19 cellular contexts compared by ENCODE assay signal in genomic region chr17:50326831-50327364, GRCh38. TPM values are rescaled to one million over a fixed set of nuclear protein-coding genes. Genes with fewer than 3 reads are reported as not detected.
DNase-seq lines count a peak whose midpoint lies in the region; ATAC-seq, FAIRE-seq and TF ChIP-seq lines count a peak whose summit lies in the region.
"Had no signal": no experiment of that assay in that cellular context is flagged by ENCODE, and none has a peak within 500 bp of the region (broad histone marks: within the 10 kb centered on the region; RNA-seq: fewer than 3 reads in every experiment).

No MANE protein-coding gene starts in this region.

- ATAC-seq in K562: no peak
- ATAC-seq: A549, HepG2 had no signal

- TF ChIP-seq POLR2A in K562 (conservative IDR thresholded peaks at IDR 0.05) (no peak), transverse colon (IDR thresholded peaks at IDR 0.05) (no peak)

- DNase-seq in activated CD4-positive, alpha-beta T cell treated with anti-CD3 and anti-CD28 coated beads, Interleukin-2, amount 10 ng/mL, durations not matched to agents 24 days and 14 days: no peak
- DNase-seq in activated CD4-positive, alpha-beta T cell treated with anti-CD3 and anti-CD28 coated beads, Interleukin-2, amount 10 ng/mL, durations not matched to agents 7 days and 5 days: no peak
- DNase-seq in GM20000 (ENCODE audit: low spot score) (peak; percentile 33), K562 (ENCODE audit: extremely low read depth in 1 of 4, low spot score in 3 of 4) (no peak), H4 (ENCODE audit: low spot score) (no peak), OCI-LY7 (ENCODE audit: low spot score) (no peak), transverse colon (no peak)
- DNase-seq: Calu3, GOT3, HFFc6, MG63, NCI-H1092 treated with DMSO at 0.1 percent for 48 hours, NCI-H1694 treated with DMSO at 0.1 percent for 48 hours, NCI-H774, SHP77 treated with DMSO at 0.1 percent for 48 hours had no signal

- H3K4me2 ChIP-seq in BLaER1 treated with 17β-estradiol and CSF1 and Interleukin-3, amounts not matched to agents 10 nM and 100 nM: peak overlapping the region in 9 of 11 experiments; percentile 7 to 81 (median 75); a peak in 16 of 22 replicates
- H3K4me2 ChIP-seq in K562 (ENCODE audit: insufficient read depth, low read length): no peak overlapping the region
- H3K4me2 ChIP-seq in OCI-LY7 (ENCODE audit: low read length): no peak overlapping the region
- H3K4me2 ChIP-seq: A549 had no signal

- no peaks in the 10 kb centered on the region for H3K36me3 Mint-ChIP-seq in activated CD4-positive, alpha-beta T cell treated with anti-CD3 and anti-CD28 coated beads, Interleukin-2, amount 10 ng/mL, durations not matched to agents 24 days and 14 days (ENCODE audit: low read depth)
- no peaks in the 10 kb centered on the region for H3K36me3 Mint-ChIP-seq in activated CD4-positive, alpha-beta T cell treated with anti-CD3 and anti-CD28 coated beads, Interleukin-2, amount 10 ng/mL, durations not matched to agents 7 days and 5 days (ENCODE audit: low read depth)

- H3K9me3 Mint-ChIP-seq in activated CD4-positive, alpha-beta T cell treated with anti-CD3 and anti-CD28 coated beads, Interleukin-2, amount 10 ng/mL, durations not matched to agents 24 days and 14 days: no peaks in the 10 kb centered on the region
- H3K9me3 Mint-ChIP-seq in activated CD4-positive, alpha-beta T cell treated with anti-CD3 and anti-CD28 coated beads, Interleukin-2, amount 10 ng/mL, durations not matched to agents 7 days and 5 days: no peaks in the 10 kb centered on the region
- H3K9me3 Mint-ChIP-seq: HFFc6 had no signal

- H3K4me3 Mint-ChIP-seq in activated CD4-positive, alpha-beta T cell treated with anti-CD3 and anti-CD28 coated beads, Interleukin-2, amount 10 ng/mL, durations not matched to agents 24 days and 14 days: no peak overlapping the region
- H3K4me3 Mint-ChIP-seq in activated CD4-positive, alpha-beta T cell treated with anti-CD3 and anti-CD28 coated beads, Interleukin-2, amount 10 ng/mL, durations not matched to agents 7 days and 5 days: no peak overlapping the region
- H3K4me3 Mint-ChIP-seq: HFFc6 had no signal

- peaks cover 0 to 4% (median 0%) of the 10 kb centered on the region in 11 experiments; a peak in 1 of 22 replicates for H3K27me3 ChIP-seq in BLaER1 treated with 17β-estradiol and CSF1 and Interleukin-3, amounts not matched to agents 10 nM and 100 nM
- H3K27me3 ChIP-seq in K562 (ENCODE audit: control insufficient read depth in 2 of 2, insufficient read depth in 2 of 2, low read length in 2 of 2) (peaks cover 18 to 40% of the 10 kb centered on the region in 2 experiments), transverse colon (no peaks in the 10 kb centered on the region)
- H3K27me3 ChIP-seq: MG63 had no signal

- POLR2A ChIA-PET in activated CD4-positive, alpha-beta T cell treated with anti-CD3 and anti-CD28 coated beads, Interleukin-2, amount 10 ng/mL, durations not matched to agents 7 days and 5 days (lab: Charles Lee): no interaction called here
- POLR2A ChIA-PET in K562 (lab: Yijun Ruan, JAX): no interaction called here
- POLR2A ChIA-PET in OCI-LY7 (lab: Charles Lee): no interaction called here

- H3K4me3 ChIP-seq in BLaER1 treated with 17β-estradiol and CSF1 and Interleukin-3, amounts not matched to agents 10 nM and 100 nM: no peak overlapping the region
- H3K4me3 ChIP-seq in K562 (no peak overlapping the region), OCI-LY7 (ENCODE audit: low read depth, low read length, poor library complexity, severe bottlenecking) (no peak overlapping the region), transverse colon (no peak overlapping the region)
- H3K4me3 ChIP-seq: A549, MG63 had no signal

- in situ Hi-C loops in K562 (cut with MboI): no loop called here
- in situ Hi-C loops in transverse colon (cut with MboI; ENCODE audit: low pct_ligation_motif_present in 1 of 4, low pct_unique_long_range_greater_than_20kb in 1 of 4, low sequenced_read_pairs in 3 of 4): no loop called here

- H2AFZ ChIP-seq in K562 (ENCODE audit: low read depth, low read length) (no peak overlapping the region), OCI-LY7 (ENCODE audit: low read length) (no peak overlapping the region)

- peaks cover 25 to 51% (median 48%) of the 10 kb centered on the region in 10 experiments for H3K4me1 ChIP-seq in BLaER1 treated with 17β-estradiol and CSF1 and Interleukin-3, amounts not matched to agents 10 nM and 100 nM
- H3K4me1 ChIP-seq in K562 (replicated peaks in 1 of 2; ENCODE audit: control insufficient read depth in 2 of 2, insufficient read depth in 2 of 2, low read length in 2 of 2) (peaks cover 0 to 3% of the 10 kb centered on the region in 2 experiments; a peak in 2 of 5 replicates), OCI-LY7 (ENCODE audit: insufficient read depth, low read length, poor library complexity, severe bottlenecking) (peaks cover 5% of the 10 kb centered on the region), transverse colon (no peaks in the 10 kb centered on the region)
- H3K4me1 ChIP-seq: A549 had no signal

- H3K27ac Mint-ChIP-seq in activated CD4-positive, alpha-beta T cell treated with anti-CD3 and anti-CD28 coated beads, Interleukin-2, amount 10 ng/mL, durations not matched to agents 24 days and 14 days: peak overlapping the region; percentile 73
- no peak overlapping the region for H3K27ac Mint-ChIP-seq in activated CD4-positive, alpha-beta T cell treated with anti-CD3 and anti-CD28 coated beads, Interleukin-2, amount 10 ng/mL, durations not matched to agents 7 days and 5 days
- H3K27ac Mint-ChIP-seq: HFFc6 had no signal

- H3K4me1 Mint-ChIP-seq in activated CD4-positive, alpha-beta T cell treated with anti-CD3 and anti-CD28 coated beads, Interleukin-2, amount 10 ng/mL, durations not matched to agents 24 days and 14 days: peaks cover 7% of the 10 kb centered on the region
- H3K4me1 Mint-ChIP-seq in activated CD4-positive, alpha-beta T cell treated with anti-CD3 and anti-CD28 coated beads, Interleukin-2, amount 10 ng/mL, durations not matched to agents 7 days and 5 days: no peaks in the 10 kb centered on the region

- H4K20me1 ChIP-seq in BLaER1 treated with 17β-estradiol and CSF1 and Interleukin-3, amounts not matched to agents 10 nM and 100 nM: no peaks in the 10 kb centered on the region
- H4K20me1 ChIP-seq in K562 (replicated peaks; ENCODE audit: control insufficient read depth, insufficient read depth, low read length) (no peaks in the 10 kb centered on the region), OCI-LY7 (ENCODE audit: insufficient read depth, low read length) (no peaks in the 10 kb centered on the region)

- TF ChIP-seq RAD21 in K562 (CRISPR knock-in tag; conservative IDR thresholded peaks at IDR 0.05 in 1 of 2, IDR thresholded peaks at IDR 0.05 in 1 of 2): no peak

- H3K9me1 ChIP-seq in K562 (ENCODE audit: control insufficient read depth, insufficient read depth, low read length): no peaks in the 10 kb centered on the region

- H3K27me3 Mint-ChIP-seq in activated CD4-positive, alpha-beta T cell treated with anti-CD3 and anti-CD28 coated beads, Interleukin-2, amount 10 ng/mL, durations not matched to agents 24 days and 14 days: no peaks in the 10 kb centered on the region
- no peaks in the 10 kb centered on the region for H3K27me3 Mint-ChIP-seq in activated CD4-positive, alpha-beta T cell treated with anti-CD3 and anti-CD28 coated beads, Interleukin-2, amount 10 ng/mL, durations not matched to agents 7 days and 5 days

- H3K27ac ChIP-seq in BLaER1 treated with 17β-estradiol and CSF1 and Interleukin-3, amounts not matched to agents 10 nM and 100 nM: peak overlapping the region in 2 of 11 experiments; percentile 58 to 67; a peak in 2 of 22 replicates
- H3K27ac ChIP-seq in K562 (ENCODE audit: extremely low read depth, low read depth, low read length) (no peak overlapping the region), OCI-LY7 (ENCODE audit: low read depth, low read length, poor library complexity, severe bottlenecking) (no peak overlapping the region), transverse colon (no peak overlapping the region)
- H3K27ac ChIP-seq: A549 had no signal

- H3K9me2 ChIP-seq in OCI-LY7 (ENCODE audit: insufficient read depth, low read length): no peaks in the 10 kb centered on the region

- H3K9me3 ChIP-seq in BLaER1 treated with 17β-estradiol and CSF1 and Interleukin-3, amounts not matched to agents 10 nM and 100 nM (replicated peaks in 1 of 11): no peaks in the 10 kb centered on the region
- H3K9me3 ChIP-seq in K562 (replicated peaks; ENCODE audit: control insufficient read depth, insufficient read depth, low read depth, low read length) (no peaks in the 10 kb centered on the region), OCI-LY7 (ENCODE audit: low read length) (no peaks in the 10 kb centered on the region), transverse colon (no peaks in the 10 kb centered on the region)
- H3K9me3 ChIP-seq: A549, MG63 had no signal

- FAIRE-seq in K562 (lab: Jason Lieb, UNC): no peak
- FAIRE-seq: A549, HepG2, RCC 7860 had no signal

- CTCF ChIA-PET in activated CD4-positive, alpha-beta T cell treated with anti-CD3 and anti-CD28 coated beads, Interleukin-2, amount 10 ng/mL, durations not matched to agents 7 days and 5 days (lab: Charles Lee): interaction anchor here (1.3 kb wide), 1 partner anchor 10 kb away, joined by 3 read pairs; no protein-coding TSS in a partner anchor
- CTCF ChIA-PET in K562 (lab: Yijun Ruan, JAX; ENCODE audit: low intra/inter-chr PET ratio) (no interaction called here), OCI-LY7 (lab: Charles Lee; ENCODE audit: unreplicated experiment) (no interaction called here)

- TF ChIP-seq EP300 in K562 (IDR thresholded peaks at IDR 0.05; ENCODE audit: low read length) (no peak), transverse colon (IDR thresholded peaks at IDR 0.05; ENCODE audit: low read depth) (no peak)

- BruUV-seq in K562 (replicated peaks; lab: Mats Ljungman, UMichigan): no TSS peak
- BruUV-seq in OCI-LY7 (replicated peaks; lab: Mats Ljungman, UMichigan): no TSS peak

- no peak overlapping the region for H3K9ac ChIP-seq in BLaER1 treated with 17β-estradiol and CSF1 and Interleukin-3, amounts not matched to agents 10 nM and 100 nM
- no peak overlapping the region for H3K9ac ChIP-seq in K562 (ENCODE audit: insufficient read depth in 1 of 2, low read depth in 2 of 2, low read length in 2 of 2)

- no peaks in the 10 kb centered on the region for H3K36me3 ChIP-seq in BLaER1 treated with 17β-estradiol and CSF1 and Interleukin-3, amounts not matched to agents 10 nM and 100 nM
- H3K36me3 ChIP-seq in K562 (ENCODE audit: control insufficient read depth, insufficient read depth, low read length): no peaks in the 10 kb centered on the region
- no peaks in the 10 kb centered on the region for H3K36me3 ChIP-seq in OCI-LY7 (ENCODE audit: insufficient read depth, low read length)
- H3K36me3 ChIP-seq in transverse colon: no peaks in the 10 kb centered on the region
- H3K36me3 ChIP-seq: MG63 had no signal

- intact Hi-C loops in activated CD4-positive, alpha-beta T cell treated with anti-CD3 and anti-CD28 coated beads, Interleukin-2, amount 10 ng/mL, durations not matched to agents 24 days and 14 days (cut with micrococcal nuclease): loop anchor here (1.0 kb wide), 1 partner anchor 16 kb away; no protein-coding TSS in a partner anchor
- intact Hi-C loops in K562 (cut with micrococcal nuclease) (no loop called here), OCI-LY7 (cut with micrococcal nuclease; ENCODE audit: unreplicated experiment) (no loop called here), transverse colon (cut with DNase I; ENCODE audit: low total_unique reads) (no loop called here)

- TF ChIP-seq CTCF in GM20000 (IDR thresholded peaks at IDR 0.05; ENCODE audit: extremely low read depth, missing control alignments) (no peak), K562 (IDR thresholded peaks at IDR 0.05 in 2 of 3, conservative IDR thresholded peaks at IDR 0.05 in 1 of 3; ENCODE audit: insufficient read depth in 2 of 3, low read depth in 1 of 3, low read length in 3 of 3) (no peak), OCI-LY7 (conservative IDR thresholded peaks at IDR 0.05; ENCODE audit: low read length) (no peak), transverse colon (IDR thresholded peaks at IDR 0.05) (no peak)

- H3K79me2 ChIP-seq in K562 (ENCODE audit: control insufficient read depth, insufficient read depth, low read length): no peaks in the 10 kb centered on the region
- no peaks in the 10 kb centered on the region for H3K79me2 ChIP-seq in OCI-LY7 (ENCODE audit: insufficient read depth, low read depth, low read length)

- 13% methylated on average over 9 of the region's 9 CpGs for WGBS in K562 (ENCODE audit: insufficient coverage, low coverage, missing lambda C conversion rate)
- WGBS in transverse colon (ENCODE audit: low coverage in 1 of 2), 2 donors: 56 to 67% methylated on average over 5 to 9 of the region's 9 CpGs

RNA-seq across cellular contexts. Expression of gene XYLT2, which starts 19.0 kb away (rescaled TPM):
- 65.3 and 66.5 TPM in 2 replicates for total RNA-seq in activated CD4-positive, alpha-beta T cell treated with anti-CD3 and anti-CD28 coated beads, Interleukin-2, amount 10 ng/mL, durations not matched to agents 24 days and 14 days
- 10 to 100 TPM; 22.1 to 23.6 TPM for total RNA-seq in activated CD4-positive, alpha-beta T cell treated with anti-CD3 and anti-CD28 coated beads, Interleukin-2, amount 10 ng/mL, durations not matched to agents 7 days and 5 days
- 16.9 and 49.3 TPM in 2 replicates for total RNA-seq in K562 (2011; cell fraction: chromatin; rRNA removed; ENCODE audit: low replicate concordance)
- 28.8 and 34.7 TPM in 2 replicates for total RNA-seq in K562 (2011; cell fraction: nucleolus; rRNA removed)
- 27.6 and 29.6 TPM in 2 replicates for total RNA-seq in K562 (2011; cell fraction: nucleoplasm; rRNA removed)
- total RNA-seq in K562 (2014; rRNA removed): 9.1 and 14.0 TPM in 2 replicates
- total RNA-seq in K562 (2014; rRNA removed; fragmentation: Illumina TruSeq; extraction: Trizol): 2.0 and 2.4 TPM in 2 replicates
- total RNA-seq in K562 (2015; rRNA removed; fragmentation: Illumina TruSeq; extraction: Trizol): 4.5 and 10.6 TPM in 2 replicates
- 8.9 and 9.5 TPM in 2 replicates for total RNA-seq in K562 (2021)
- 3.8 and 8.4 TPM in 2 replicates for polyA plus RNA-seq in K562 (2011; rRNA removed)
- polyA plus RNA-seq in K562 (2011; cell fraction: cytosol; rRNA removed): 7.0 and 11.0 TPM in 2 replicates
- polyA plus RNA-seq in K562 (2011; cell fraction: nucleus; rRNA removed): 19.7 and 30.0 TPM in 2 replicates
- polyA plus RNA-seq in K562 (2012): 6.2 and 10.6 TPM in 2 replicates
- polyA plus RNA-seq in K562 (2014; fragmentation: Illumina TruSeq; extraction: Trizol): 4.3 and 6.5 TPM in 2 replicates
- polyA plus RNA-seq in K562 (2014; fragmentation: Nextera tagmentation; extraction: Ambion mirVana): 1 to 10 TPM in 1 of 2 experiments, under 1 TPM in 1; 0.63 to 1.0 TPM
- polyA plus RNA-seq in K562 (2014; rRNA removed): 7.3 and 8.0 TPM in 2 replicates
- 6.2 and 7.9 TPM in 2 replicates for polyA minus RNA-seq in K562 (2011; rRNA and poly(A)+ RNA removed)
- polyA minus RNA-seq in K562 (2011; cell fraction: cytosol; rRNA and poly(A)+ RNA removed): 8.8 and 29.4 TPM in 2 replicates
- polyA minus RNA-seq in K562 (2011; cell fraction: nucleus; rRNA and poly(A)+ RNA removed): 9.4 and 10.1 TPM in 2 replicates
- total RNA-seq in H4 (2014; rRNA removed; shearing (Covaris generic)): 21.0 and 22.3 TPM in 2 replicates
- 22.4 and 22.5 TPM in 2 replicates for total RNA-seq in OCI-LY7 (2014; rRNA removed; shearing (Covaris generic))
- total RNA-seq in OCI-LY7 (2022): 20.9 and 25.5 TPM in 2 replicates
- 10 to 100 TPM; 21.3 to 27.3 (median 22.0) TPM for total RNA-seq in transverse colon

RNA-seq across cellular contexts. Expression of gene MRPL27, which starts 46.1 kb away (rescaled TPM):
- 80.5 and 83.3 TPM in 2 replicates for total RNA-seq in activated CD4-positive, alpha-beta T cell treated with anti-CD3 and anti-CD28 coated beads, Interleukin-2, amount 10 ng/mL, durations not matched to agents 24 days and 14 days
- 10 to 100 TPM; 62.9 to 71.4 TPM for total RNA-seq in activated CD4-positive, alpha-beta T cell treated with anti-CD3 and anti-CD28 coated beads, Interleukin-2, amount 10 ng/mL, durations not matched to agents 7 days and 5 days
- total RNA-seq in K562 (2011; cell fraction: chromatin; rRNA removed; ENCODE audit: low replicate concordance): 59.4 and 90.8 TPM in 2 replicates
- total RNA-seq in K562 (2011; cell fraction: nucleolus; rRNA removed): 82.5 and 90.0 TPM in 2 replicates
- total RNA-seq in K562 (2011; cell fraction: nucleoplasm; rRNA removed): 74.9 and 93.1 TPM in 2 replicates
- 99.4 and 102 TPM in 2 replicates for total RNA-seq in K562 (2014; rRNA removed)
- 122 and 142 TPM in 2 replicates for total RNA-seq in K562 (2014; rRNA removed; fragmentation: Illumina TruSeq; extraction: Trizol)
- 123 and 127 TPM in 2 replicates for total RNA-seq in K562 (2015; rRNA removed; fragmentation: Illumina TruSeq; extraction: Trizol)
- 96.3 and 98.2 TPM in 2 replicates for total RNA-seq in K562 (2021)
- polyA plus RNA-seq in K562 (2011; rRNA removed): 127 and 146 TPM in 2 replicates
- polyA plus RNA-seq in K562 (2011; cell fraction: cytosol; rRNA removed): 138 and 159 TPM in 2 replicates
- 67.4 and 86.4 TPM in 2 replicates for polyA plus RNA-seq in K562 (2011; cell fraction: nucleus; rRNA removed)
- polyA plus RNA-seq in K562 (2012): 72.3 and 119 TPM in 2 replicates
- 103 and 105 TPM in 2 replicates for polyA plus RNA-seq in K562 (2014; fragmentation: Illumina TruSeq; extraction: Trizol)
- polyA plus RNA-seq in K562 (2014; fragmentation: Nextera tagmentation; extraction: Ambion mirVana): 100 to 1,000 TPM; 388 to 401 TPM
- 138 and 143 TPM in 2 replicates for polyA plus RNA-seq in K562 (2014; rRNA removed)
- 80.5 and 86.3 TPM in 2 replicates for polyA minus RNA-seq in K562 (2011; rRNA and poly(A)+ RNA removed)
- 18.6 and 40.0 TPM in 2 replicates for polyA minus RNA-seq in K562 (2011; cell fraction: cytosol; rRNA and poly(A)+ RNA removed)
- 31.5 and 50.3 TPM in 2 replicates for polyA minus RNA-seq in K562 (2011; cell fraction: nucleus; rRNA and poly(A)+ RNA removed)
- 179 and 180 TPM in 2 replicates for total RNA-seq in H4 (2014; rRNA removed; shearing (Covaris generic))
- 80.2 and 85.1 TPM in 2 replicates for total RNA-seq in OCI-LY7 (2014; rRNA removed; shearing (Covaris generic))
- 63.9 and 68.8 TPM in 2 replicates for total RNA-seq in OCI-LY7 (2022)
- total RNA-seq in transverse colon: 10 to 100 TPM in 3 of 4 donors, 1 to 10 TPM in 1; 4.9 to 97.5 (median 46.9) TPM

RNA-seq across cellular contexts. Expression of gene EME1, which starts 46.1 kb away (rescaled TPM):
- total RNA-seq in activated CD4-positive, alpha-beta T cell treated with anti-CD3 and anti-CD28 coated beads, Interleukin-2, amount 10 ng/mL, durations not matched to agents 24 days and 14 days: 30.7 and 35.4 TPM in 2 replicates
- 10 to 100 TPM; 19.9 to 21.8 TPM for total RNA-seq in activated CD4-positive, alpha-beta T cell treated with anti-CD3 and anti-CD28 coated beads, Interleukin-2, amount 10 ng/mL, durations not matched to agents 7 days and 5 days
- 119 and 126 TPM in 2 replicates for total RNA-seq in K562 (2011; cell fraction: chromatin; rRNA removed; ENCODE audit: low replicate concordance)
- total RNA-seq in K562 (2011; cell fraction: nucleolus; rRNA removed): 73.0 and 74.5 TPM in 2 replicates
- total RNA-seq in K562 (2011; cell fraction: nucleoplasm; rRNA removed): 64.3 and 82.1 TPM in 2 replicates
- 18.8 and 28.0 TPM in 2 replicates for total RNA-seq in K562 (2014; rRNA removed)
- total RNA-seq in K562 (2014; rRNA removed; fragmentation: Illumina TruSeq; extraction: Trizol): 17.6 and 21.4 TPM in 2 replicates
- 16.6 and 17.6 TPM in 2 replicates for total RNA-seq in K562 (2015; rRNA removed; fragmentation: Illumina TruSeq; extraction: Trizol)
- total RNA-seq in K562 (2021): 16.8 and 20.1 TPM in 2 replicates
- polyA plus RNA-seq in K562 (2011; rRNA removed): 44.1 and 61.3 TPM in 2 replicates
- 15.3 and 28.4 TPM in 2 replicates for polyA plus RNA-seq in K562 (2011; cell fraction: cytosol; rRNA removed)
- 254 and 409 TPM in 2 replicates for polyA plus RNA-seq in K562 (2011; cell fraction: nucleus; rRNA removed)
- polyA plus RNA-seq in K562 (2012): 42.1 and 48.1 TPM in 2 replicates
- 20.9 and 24.0 TPM in 2 replicates for polyA plus RNA-seq in K562 (2014; fragmentation: Illumina TruSeq; extraction: Trizol)
- 10 to 100 TPM; 14.6 to 27.4 TPM for polyA plus RNA-seq in K562 (2014; fragmentation: Nextera tagmentation; extraction: Ambion mirVana)
- polyA plus RNA-seq in K562 (2014; rRNA removed): 28.7 TPM in 2 replicates
- polyA minus RNA-seq in K562 (2011; rRNA and poly(A)+ RNA removed): 24.1 and 34.7 TPM in 2 replicates
- 7.2 and 9.6 TPM in 2 replicates for polyA minus RNA-seq in K562 (2011; cell fraction: cytosol; rRNA and poly(A)+ RNA removed)
- polyA minus RNA-seq in K562 (2011; cell fraction: nucleus; rRNA and poly(A)+ RNA removed): 28.1 and 57.5 TPM in 2 replicates
- total RNA-seq in H4 (2014; rRNA removed; shearing (Covaris generic)): 9.4 and 11.9 TPM in 2 replicates
- total RNA-seq in OCI-LY7 (2014; rRNA removed; shearing (Covaris generic)): 25.2 and 34.0 TPM in 2 replicates
- total RNA-seq in OCI-LY7 (2022): 34.2 and 38.2 TPM in 2 replicates
- 1 to 10 TPM in 2 of 4 donors, not detected in 2; 1.4 to 1.6 TPM for total RNA-seq in transverse colon

RNA-seq across cellular contexts. Expression of gene TMEM92, which starts 52.6 kb away (rescaled TPM):
- 0.44 and 0.47 TPM in 2 replicates for total RNA-seq in activated CD4-positive, alpha-beta T cell treated with anti-CD3 and anti-CD28 coated beads, Interleukin-2, amount 10 ng/mL, durations not matched to agents 24 days and 14 days
- total RNA-seq in activated CD4-positive, alpha-beta T cell treated with anti-CD3 and anti-CD28 coated beads, Interleukin-2, amount 10 ng/mL, durations not matched to agents 7 days and 5 days: not detected
- 0.62 and 2.3 TPM in 2 replicates for total RNA-seq in K562 (2011; cell fraction: chromatin; rRNA removed; ENCODE audit: low replicate concordance)
- 0.79 and 2.2 TPM in 2 replicates for total RNA-seq in K562 (2011; cell fraction: nucleolus; rRNA removed)
- 0.44 and 1.2 TPM in 2 replicates for total RNA-seq in K562 (2011; cell fraction: nucleoplasm; rRNA removed)
- total RNA-seq in K562 (2014; rRNA removed) (0.32 TPM in 1 of 2 replicates, not detected in the other), K562 (2014; rRNA removed; fragmentation: Illumina TruSeq; extraction: Trizol) (0.10 and 0.18 TPM in 2 replicates), K562 (2015; rRNA removed; fragmentation: Illumina TruSeq; extraction: Trizol) (0.14 and 0.23 TPM in 2 replicates), K562 (2021) (0.40 and 0.47 TPM in 2 replicates), OCI-LY7 (2022) (not detected in 2 replicates), transverse colon (1 to 10 TPM in 2 of 4 donors, not detected in 2; 1.9 to 3.7 TPM)
- polyA plus RNA-seq in K562 (2011; rRNA removed) (0.22 and 1.1 TPM in 2 replicates), K562 (2014; fragmentation: Illumina TruSeq; extraction: Trizol) (2.1 and 2.6 TPM in 2 replicates), K562 (2014; fragmentation: Nextera tagmentation; extraction: Ambion mirVana) (under 1 TPM; 0.59 to 0.81 TPM), K562 (2014; rRNA removed) (0.09 and 0.49 TPM in 2 replicates)
- polyA plus RNA-seq in K562 (2011; cell fraction: cytosol; rRNA removed): 1.3 and 3.2 TPM in 2 replicates
- polyA plus RNA-seq in K562 (2011; cell fraction: nucleus; rRNA removed): 1.1 and 1.2 TPM in 2 replicates
- polyA plus RNA-seq in K562 (2012): 0.73 and 2.3 TPM in 2 replicates
- polyA minus RNA-seq in K562 (2011; rRNA and poly(A)+ RNA removed): 0.32 and 0.60 TPM in 2 replicates
- polyA minus RNA-seq in K562 (2011; cell fraction: cytosol; rRNA and poly(A)+ RNA removed): 0.64 and 2.3 TPM in 2 replicates
- polyA minus RNA-seq in K562 (2011; cell fraction: nucleus; rRNA and poly(A)+ RNA removed): 1.1 and 3.0 TPM in 2 replicates
- total RNA-seq in H4 (2014; rRNA removed; shearing (Covaris generic)): 5.6 and 7.4 TPM in 2 replicates
- total RNA-seq in OCI-LY7 (2014; rRNA removed; shearing (Covaris generic)): not detected in 2 replicates
- total RNA-seq: HepG2 had no signal

Comparison
In these comparisons a context has a peak if more than half of its experiments do, and no peak if none do; other contexts are left out.
1. H3K4me2 ChIP-seq: peak in BLaER1 treated with 17β-estradiol and CSF1 and Interleukin-3, amounts not matched to agents 10 nM and 100 nM (9 of 11); none in K562 (single experiment) and OCI-LY7 (single experiment).